ENCODE assay signal across 8 cellular contexts in genomic region chr7:130356121-130356759, GRCh38.
A peak's percentile ranks its signal among the peaks of the same experiment; 100 is the strongest.
DNase-seq lines count a peak whose midpoint lies in the region; FAIRE-seq and TF ChIP-seq lines count a peak whose summit lies in the region.

No MANE protein-coding gene starts in this region.

- no peak for FAIRE-seq in GM19239 (lab: Jason Lieb, UNC)

- no peak overlapping the region for H3K4me3 ChIP-seq in astrocyte of the spinal cord (ENCODE audit: low read depth, low read length)

- DNase-seq in HK-2 (ENCODE audit: unreplicated experiment) = peak; percentile 94
- peak; percentile 98 for DNase-seq in astrocyte of the spinal cord (ENCODE audit: low read depth, low spot score)
- DNase-seq in islet precursor cell = peak; percentile 99
- DNase-seq in stromal cell of bone marrow (ENCODE audit: low read depth) = peak; percentile 72
- no peak for DNase-seq in GM19239 (ENCODE audit: insufficient read length, low spot score)
- DNase-seq in NCI-H446 treated with DMSO at 0.1 percent for 48 hours (lab: John Stamatoyannopoulos, UW) = no peak
- no peak for DNase-seq in activated T-cell treated with anti-CD3 and anti-CD28 coated beads, Interleukin-2, amount 50 U/mL, for 48 hours
- DNase-seq in stimulated activated CD4-positive, alpha-beta T cell treated with anti-CD3 and anti-CD28 coated beads, Interleukin-15, amount 100 ng/mL, for 24 hours = no peak

- in situ Hi-C loops in astrocyte of the spinal cord (cut with HindIII; ENCODE audit: low sequenced_read_pairs) = no loop called here

- no peak for TF ChIP-seq CTCF in astrocyte of the spinal cord (IDR thresholded peaks at IDR 0.05; ENCODE audit: low read depth, low read length)

Comparison
In these comparisons a context has a peak if more than half of its experiments do, and no peak if none do; other contexts are left out.
1. DNase-seq: peak in HK-2 (single experiment), astrocyte of the spinal cord (single experiment), islet precursor cell (single experiment) and stromal cell of bone marrow (single experiment); none in GM19239 (single experiment), NCI-H446 treated with DMSO at 0.1 percent for 48 hours (single experiment), activated T-cell treated with anti-CD3 and anti-CD28 coated beads, Interleukin-2, amount 50 U/mL, for 48 hours (0 of 2) and stimulated activated CD4-positive, alpha-beta T cell treated with anti-CD3 and anti-CD28 coated beads, Interleukin-15, amount 100 ng/mL, for 24 hours (single experiment).